ENCODE assay signal across 9 cellular contexts in the genomic region with DNA sequence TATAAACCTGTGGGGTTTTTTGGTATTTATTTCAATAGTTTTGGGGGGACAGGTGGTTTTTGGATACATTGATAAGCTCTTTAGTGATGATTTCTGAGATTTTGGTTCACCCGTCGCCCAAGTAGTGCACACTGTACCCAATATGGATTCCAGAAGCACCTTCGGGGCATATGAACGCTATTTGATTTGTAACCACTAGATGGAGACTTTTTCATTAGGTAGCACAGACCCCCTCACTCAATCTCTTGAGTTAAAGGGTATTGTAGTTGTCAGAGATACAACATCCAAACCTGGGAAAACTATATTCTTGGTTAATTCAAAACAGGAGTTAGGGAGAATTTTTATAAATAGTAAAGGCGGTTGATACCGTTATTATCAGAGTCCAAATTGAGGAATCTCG.
DNase-seq lines count a peak whose midpoint lies in the region; TF ChIP-seq lines count a peak whose summit lies in the region.
"Had no signal": no experiment of that assay in that cellular context is flagged by ENCODE, and none has a peak within 500 bp of the region (broad histone marks: within the 10 kb centered on the region; RNA-seq: fewer than 3 reads in every experiment).

No MANE protein-coding gene starts in this region.

- no peaks in the 10 kb centered on the region for H3K9me3 ChIP-seq in MM.1S (replicated peaks; ENCODE audit: insufficient read depth, low read length)
- H3K9me3 ChIP-seq in adrenal gland (replicated peaks in 1 of 3), result no peaks in the 10 kb centered on the region
- H3K9me3 ChIP-seq in neural cell (ENCODE audit: low read length), result no peaks in the 10 kb centered on the region
- no peaks in the 10 kb centered on the region for H3K9me3 ChIP-seq in tibial artery

- WGBS in adrenal gland, 4 donors, result 5 to 17% (median 13%) methylated on average over 7 of the region's 7 CpGs

- 0 out of 2 replicates have a peak overlapping the region, but pooled peaks have one; percentile 35 for H2AFZ ChIP-seq in MM.1S (ENCODE audit: low read length)
- H2AFZ ChIP-seq in neural cell (ENCODE audit: low read depth, low read length), result no peak overlapping the region

- H3K9ac ChIP-seq in MM.1S (ENCODE audit: low read length) (no peak overlapping the region), neural cell (ENCODE audit: low read length) (no peak overlapping the region)

- H3K36me3 ChIP-seq in MM.1S (replicated peaks; ENCODE audit: insufficient read depth, low read length) (no peaks in the 10 kb centered on the region), adrenal gland (replicated peaks in 1 of 2) (no peaks in the 10 kb centered on the region), neural cell (ENCODE audit: insufficient read depth, low read length) (no peaks in the 10 kb centered on the region), tibial artery (no peaks in the 10 kb centered on the region)

- no peaks in the 10 kb centered on the region for H3K9me2 ChIP-seq in MM.1S (replicated peaks; ENCODE audit: insufficient read depth, low read length)
- no peaks in the 10 kb centered on the region for H3K9me2 ChIP-seq in neural cell (ENCODE audit: insufficient read depth, low read length)

- no peaks in the 10 kb centered on the region for H4K20me1 ChIP-seq in MM.1S (ENCODE audit: insufficient read depth, low read length)
- no peaks in the 10 kb centered on the region for H4K20me1 ChIP-seq in neural cell (ENCODE audit: insufficient read depth)

- peak; percentile 71 for TF ChIP-seq CTCF in MM.1S (IDR thresholded peaks at IDR 0.05; ENCODE audit: low read length)
- TF ChIP-seq CTCF in adrenal gland (IDR thresholded peaks at IDR 0.05), result peak; percentile 26 to 50 (median 38)
- TF ChIP-seq CTCF in neural cell (IDR thresholded peaks at IDR 0.05; ENCODE audit: poor library complexity, severe bottlenecking), result peak; percentile 28
- TF ChIP-seq CTCF in tibial artery (IDR thresholded peaks at IDR 0.05), result no peak

- no peak for TF ChIP-seq POLR2A in adrenal gland (IDR thresholded peaks at IDR 0.05)

- H3K4me3 ChIP-seq in MM.1S (ENCODE audit: low read length) (0 out of 2 replicates have a peak overlapping the region, but pooled peaks have one; percentile 13), adrenal gland (no peak overlapping the region), neural cell (ENCODE audit: low read length) (no peak overlapping the region), tibial artery (no peak overlapping the region)

- DNase-seq in DMS153 treated with DMSO at 0.1 percent for 48 hours (lab: John Stamatoyannopoulos, UW; ENCODE audit: unreplicated experiment) (peak; percentile 22), DMS153 (lab: John Stamatoyannopoulos, UW) (no peak), MM.1S (peak; percentile 48), adrenal gland (no peak), NCI-H2227 (lab: John Stamatoyannopoulos, UW; ENCODE audit: unreplicated experiment) (no peak), tibial artery (no peak)
- DNase-seq in stimulated activated CD4-positive, alpha-beta T cell treated with anti-CD3 and anti-CD28 coated beads, Interleukin-2, amount 100 ng/mL, for 48 hours, result no peak
- DNase-seq: substantia nigra had no signal

- TF ChIP-seq RAD21 in neural cell (conservative IDR thresholded peaks at IDR 0.05), result peak; percentile 35

- H3K4me2 ChIP-seq in MM.1S (ENCODE audit: low read depth, low read length) (peak overlapping the region; percentile 51), neural cell (ENCODE audit: low read length) (no peak overlapping the region)

- TF ChIP-seq EP300 in neural cell (conservative IDR thresholded peaks at IDR 0.05; ENCODE audit: poor library complexity, severe bottlenecking), result no peak

- H3K27ac ChIP-seq in MM.1S (ENCODE audit: low read length), result no peak overlapping the region
- no peak overlapping the region for H3K27ac ChIP-seq in adrenal gland
- no peak overlapping the region for H3K27ac ChIP-seq in neural cell (ENCODE audit: low read length)
- no peak overlapping the region for H3K27ac ChIP-seq in tibial artery

- intact Hi-C loops in adrenal gland (cut with DNase I), result no loop called here
- intact Hi-C loops in tibial artery (cut with DNase I; ENCODE audit: low total_unique reads), result no loop called here

- H3F3A ChIP-seq in MM.1S (ENCODE audit: insufficient read depth, low read length) (no peaks in the 10 kb centered on the region), neural cell (ENCODE audit: insufficient read depth, low read length, poor library complexity, severe bottlenecking) (no peaks in the 10 kb centered on the region)

- H3K27me3 ChIP-seq in MM.1S (replicated peaks; ENCODE audit: insufficient read depth, low read length) (no peaks in the 10 kb centered on the region), adrenal gland (no peaks in the 10 kb centered on the region), neural cell (ENCODE audit: insufficient read depth, low read depth, low read length) (no peaks in the 10 kb centered on the region), tibial artery (no peaks in the 10 kb centered on the region)

- H3K4me1 ChIP-seq in MM.1S (ENCODE audit: low read length), result 0 out of 2 replicates have a peak, but pooled peaks cover 7% of the 10 kb centered on the region
- no peaks in the 10 kb centered on the region for H3K4me1 ChIP-seq in adrenal gland (replicated peaks in 1 of 2)
- H3K4me1 ChIP-seq in tibial artery, result no peaks in the 10 kb centered on the region

- no peaks in the 10 kb centered on the region for H3K79me2 ChIP-seq in MM.1S (ENCODE audit: low read length)
- H3K79me2 ChIP-seq in neural cell (replicated peaks; ENCODE audit: insufficient read depth, low read length), result no peaks in the 10 kb centered on the region

TF ChIP-seq in neural cell, 6 proteins besides CTCF, POLR2A, EP300 and RAD21:
- TF ChIP-seq, protein P1, sequence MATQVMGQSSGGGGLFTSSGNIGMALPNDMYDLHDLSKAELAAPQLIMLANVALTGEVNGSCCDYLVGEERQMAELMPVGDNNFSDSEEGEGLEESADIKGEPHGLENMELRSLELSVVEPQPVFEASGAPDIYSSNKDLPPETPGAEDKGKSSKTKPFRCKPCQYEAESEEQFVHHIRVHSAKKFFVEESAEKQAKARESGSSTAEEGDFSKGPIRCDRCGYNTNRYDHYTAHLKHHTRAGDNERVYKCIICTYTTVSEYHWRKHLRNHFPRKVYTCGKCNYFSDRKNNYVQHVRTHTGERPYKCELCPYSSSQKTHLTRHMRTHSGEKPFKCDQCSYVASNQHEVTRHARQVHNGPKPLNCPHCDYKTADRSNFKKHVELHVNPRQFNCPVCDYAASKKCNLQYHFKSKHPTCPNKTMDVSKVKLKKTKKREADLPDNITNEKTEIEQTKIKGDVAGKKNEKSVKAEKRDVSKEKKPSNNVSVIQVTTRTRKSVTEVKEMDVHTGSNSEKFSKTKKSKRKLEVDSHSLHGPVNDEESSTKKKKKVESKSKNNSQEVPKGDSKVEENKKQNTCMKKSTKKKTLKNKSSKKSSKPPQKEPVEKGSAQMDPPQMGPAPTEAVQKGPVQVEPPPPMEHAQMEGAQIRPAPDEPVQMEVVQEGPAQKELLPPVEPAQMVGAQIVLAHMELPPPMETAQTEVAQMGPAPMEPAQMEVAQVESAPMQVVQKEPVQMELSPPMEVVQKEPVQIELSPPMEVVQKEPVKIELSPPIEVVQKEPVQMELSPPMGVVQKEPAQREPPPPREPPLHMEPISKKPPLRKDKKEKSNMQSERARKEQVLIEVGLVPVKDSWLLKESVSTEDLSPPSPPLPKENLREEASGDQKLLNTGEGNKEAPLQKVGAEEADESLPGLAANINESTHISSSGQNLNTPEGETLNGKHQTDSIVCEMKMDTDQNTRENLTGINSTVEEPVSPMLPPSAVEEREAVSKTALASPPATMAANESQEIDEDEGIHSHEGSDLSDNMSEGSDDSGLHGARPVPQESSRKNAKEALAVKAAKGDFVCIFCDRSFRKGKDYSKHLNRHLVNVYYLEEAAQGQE (IDR thresholded peaks at IDR 0.05; ENCODE audit: borderline replicate concordance), result no peak
- TF ChIP-seq SMC3 (conservative IDR thresholded peaks at IDR 0.05; ENCODE audit: poor library complexity), result peak; percentile 16

Comparison
In these comparisons a context has a peak if more than half of its experiments do, and no peak if none do; other contexts are left out.
1. DNase-seq: peak in DMS153 treated with DMSO at 0.1 percent for 48 hours (single experiment) and MM.1S (single experiment); none in DMS153 (single experiment), adrenal gland (0 of 7), stimulated activated CD4-positive, alpha-beta T cell treated with anti-CD3 and anti-CD28 coated beads, Interleukin-2, amount 100 ng/mL, for 48 hours (0 of 2), NCI-H2227 (single experiment) and tibial artery (0 of 2).
2. CTCF ChIP-seq: peak in MM.1S (single experiment), adrenal gland (6 of 6) and neural cell (single experiment); none in tibial artery (0 of 2).